1 cellular context compared by ENCODE assay signal in genomic region chr2:85695121-85695520, GRCh38.
TF ChIP-seq lines count a peak whose summit lies in the region.

No MANE protein-coding gene starts in this region.

TF ChIP-seq in HepG2, 621 proteins besides CTCF, POLR2A, EP300 and RAD21:
- TF ChIP-seq HOXA3 (CRISPR knock-in tag; IDR thresholded peaks at IDR 0.05) (no peak), GATAD1 (CRISPR knock-in tag; IDR thresholded peaks at IDR 0.05) (no peak), TAF1 (CRISPR knock-in tag; IDR thresholded peaks at IDR 0.05) (no peak), NR2F6 (IDR thresholded peaks at IDR 0.05) (no peak), NR2F6 (CRISPR knock-in tag; IDR thresholded peaks at IDR 0.05) (no peak), GTF3A (CRISPR knock-in tag; conservative IDR thresholded peaks at IDR 0.05) (no peak), THAP11 (CRISPR knock-in tag; IDR thresholded peaks at IDR 0.05) (no peak), NFYB (CRISPR knock-in tag; IDR thresholded peaks at IDR 0.05) (no peak)
